Comparison of ENCODE assay signal across 1 cellular context in the genomic region with DNA sequence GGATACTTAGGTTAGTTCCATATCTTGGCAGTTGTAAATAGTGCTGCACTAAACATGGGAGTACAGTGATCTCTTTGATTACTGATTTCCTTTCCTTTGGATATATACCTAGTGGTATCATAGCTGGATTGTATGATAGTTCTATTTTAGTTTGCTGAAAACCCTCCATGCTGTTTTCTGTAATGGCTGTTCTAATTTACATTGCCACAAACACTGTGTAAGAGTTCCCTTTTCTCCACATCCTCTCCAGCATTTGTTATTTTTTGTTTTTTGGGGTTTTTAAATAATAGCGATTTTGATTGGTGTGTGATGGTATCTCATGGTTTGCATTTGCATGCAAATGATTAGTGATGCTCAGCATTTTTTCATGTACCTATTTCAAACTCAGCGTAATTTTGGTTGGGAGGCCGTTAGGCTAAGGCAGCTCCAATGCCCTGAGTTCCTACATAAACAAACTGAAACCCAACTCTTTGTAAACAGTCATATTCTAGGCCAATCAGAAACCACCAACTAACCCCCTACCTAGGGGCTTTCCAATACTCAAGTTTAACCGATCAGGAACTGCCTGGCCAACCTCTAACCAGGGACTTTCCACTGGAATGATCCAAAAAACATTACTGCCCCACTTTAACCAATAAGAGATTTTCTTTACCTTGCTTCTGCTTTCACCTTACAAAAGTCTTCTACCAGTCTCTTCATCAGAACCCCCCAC.
TF ChIP-seq lines count a peak whose summit lies in the region.

No MANE protein-coding gene starts in this region.

TF ChIP-seq in HepG2, 621 proteins besides CTCF, POLR2A, EP300 and RAD21 (continued from another document):
- TF ChIP-seq, protein P1, sequence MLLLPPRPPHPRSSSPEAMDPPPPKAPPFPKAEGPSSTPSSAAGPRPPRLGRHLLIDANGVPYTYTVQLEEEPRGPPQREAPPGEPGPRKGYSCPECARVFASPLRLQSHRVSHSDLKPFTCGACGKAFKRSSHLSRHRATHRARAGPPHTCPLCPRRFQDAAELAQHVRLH (CRISPR knock-in tag; IDR thresholded peaks at IDR 0.05; ENCODE audit: borderline replicate concordance, low read depth), result no peak
- TF ChIP-seq, protein P2, sequence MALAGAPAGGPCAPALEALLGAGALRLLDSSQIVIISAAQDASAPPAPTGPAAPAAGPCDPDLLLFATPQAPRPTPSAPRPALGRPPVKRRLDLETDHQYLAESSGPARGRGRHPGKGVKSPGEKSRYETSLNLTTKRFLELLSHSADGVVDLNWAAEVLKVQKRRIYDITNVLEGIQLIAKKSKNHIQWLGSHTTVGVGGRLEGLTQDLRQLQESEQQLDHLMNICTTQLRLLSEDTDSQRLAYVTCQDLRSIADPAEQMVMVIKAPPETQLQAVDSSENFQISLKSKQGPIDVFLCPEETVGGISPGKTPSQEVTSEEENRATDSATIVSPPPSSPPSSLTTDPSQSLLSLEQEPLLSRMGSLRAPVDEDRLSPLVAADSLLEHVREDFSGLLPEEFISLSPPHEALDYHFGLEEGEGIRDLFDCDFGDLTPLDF (CRISPR knock-in tag; IDR thresholded peaks at IDR 0.05), result no peak
- TF ChIP-seq ARNT2 (CRISPR knock-in tag; IDR thresholded peaks at IDR 0.05; ENCODE audit: low read depth) (no peak), NFATC3 (CRISPR knock-in tag; IDR thresholded peaks at IDR 0.05) (no peak), GATAD2A (CRISPR knock-in tag; IDR thresholded peaks at IDR 0.05) (no peak), ZNF605 (CRISPR knock-in tag; IDR thresholded peaks at IDR 0.05) (no peak), MAFK (conservative IDR thresholded peaks at IDR 0.05 in 1 of 2, IDR thresholded peaks at IDR 0.05 in 1 of 2; ENCODE audit: low read length in 2 of 2) (peak in 1 of 2 experiments; percentile 50; a peak in 2 of 4 replicates)
